ENCODE assay signal across 9 cellular contexts in the genomic region with DNA sequence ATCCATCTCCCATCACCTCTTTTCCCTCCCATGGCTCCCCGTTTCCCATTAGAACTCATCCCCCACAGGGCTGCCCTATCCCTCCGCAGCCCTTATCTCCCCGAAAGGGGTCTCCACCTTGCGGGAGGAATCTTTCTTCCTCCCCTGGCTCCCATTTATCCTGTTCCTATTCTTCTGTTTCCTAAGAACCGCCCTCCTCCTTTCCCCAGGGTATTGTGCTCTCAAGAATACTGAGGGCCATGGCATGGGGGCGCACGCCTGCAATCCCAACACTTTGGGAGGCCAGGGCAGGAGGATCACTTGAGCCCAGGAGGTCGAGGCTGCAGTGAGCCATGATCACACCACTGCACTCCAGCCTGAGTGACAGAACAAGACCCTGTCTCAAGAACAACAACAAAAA. TPM values are rescaled to one million over a fixed set of nuclear protein-coding genes. Genes with fewer than 3 reads are reported as not detected.
DNase-seq lines count a peak whose midpoint lies in the region; ATAC-seq, FAIRE-seq and TF ChIP-seq lines count a peak whose summit lies in the region.
"Had no signal": no experiment of that assay in that cellular context is flagged by ENCODE, and none has a peak within 500 bp of the region (broad histone marks: within the 10 kb centered on the region; RNA-seq: fewer than 3 reads in every experiment).

No MANE protein-coding gene starts in this region.

- in situ Hi-C loops in K562 (cut with MboI) = no loop called here

- peak overlapping the region; percentile 62; the same call in 1 of the 2 replicates for H3K4me2 ChIP-seq in K562 (ENCODE audit: insufficient read depth, low read length)

- TF ChIP-seq EP300 in K562 (IDR thresholded peaks at IDR 0.05; ENCODE audit: low read length) = no peak

- DNase-seq in heart right ventricle = no peak
- DNase-seq in cardiac septum (ENCODE audit: low spot score) = no peak
- DNase-seq in K562 (ENCODE audit: extremely low read depth in 1 of 4, low spot score in 3 of 4) = no peak
- DNase-seq in upper lobe of right lung = no peak
- no peak for DNase-seq in nucleus accumbens (lab: John Stamatoyannopoulos, UW)
- DNase-seq in activated gamma-delta T cell treated with Interleukin-2 at 50 U/mL for 16 hours = no peak

- H3K79me2 ChIP-seq in K562 (ENCODE audit: control insufficient read depth, insufficient read depth, low read length) = no peaks in the 10 kb centered on the region

- peaks cover 0 to 15% (median 0%) of the 10 kb centered on the region in 7 donors for H3K27me3 ChIP-seq in heart right ventricle
- H3K27me3 ChIP-seq in K562 (ENCODE audit: control insufficient read depth in 2 of 2, insufficient read depth in 2 of 2, low read length in 2 of 2) = peaks cover 3 to 27% of the 10 kb centered on the region in 2 experiments; a peak in 3 of 5 replicates
- peaks cover 15% of the 10 kb centered on the region for H3K27me3 ChIP-seq in mucosa of stomach (ENCODE audit: control insufficient read depth, insufficient read depth, low read length)
- H3K27me3 ChIP-seq in upper lobe of right lung = no peaks in the 10 kb centered on the region

- H3K4me3 ChIP-seq in heart right ventricle = peak overlapping the region in 9 of 10 donors; percentile 14 to 56 (median 50)
- no peak overlapping the region for H3K4me3 ChIP-seq in K562
- H3K4me3 ChIP-seq in mucosa of stomach (ENCODE audit: low read length) = peak overlapping the region; percentile 48
- H3K4me3 ChIP-seq in upper lobe of right lung = peak overlapping the region; percentile 52

- H4K20me1 ChIP-seq in K562 (replicated peaks; ENCODE audit: control insufficient read depth, insufficient read depth, low read length) = no peaks in the 10 kb centered on the region

- FAIRE-seq in K562 (lab: Jason Lieb, UNC) = no peak

- TF ChIP-seq POLR2A in K562 (conservative IDR thresholded peaks at IDR 0.05) = no peak

- no TSS peak for BruUV-seq in K562 (replicated peaks; lab: Mats Ljungman, UMichigan)

- intact Hi-C loops in heart right ventricle (cut with DNase I) (no loop called here), cardiac septum (cut with DNase I) (no loop called here), K562 (cut with micrococcal nuclease) (no loop called here), upper lobe of right lung (cut with DNase I) (no loop called here)

- H3K4me1 ChIP-seq in heart right ventricle (peaks cover 0 to 36% (median 3%) of the 10 kb centered on the region in 9 donors), K562 (replicated peaks in 1 of 2; ENCODE audit: control insufficient read depth in 2 of 2, insufficient read depth in 2 of 2, low read length in 2 of 2) (peaks cover 5 to 24% of the 10 kb centered on the region in 2 experiments; a peak in 3 of 5 replicates), mucosa of stomach (ENCODE audit: control insufficient read depth, insufficient read depth, low read length) (peaks cover 7% of the 10 kb centered on the region), upper lobe of right lung (peaks cover 11% of the 10 kb centered on the region)

- H3K27ac ChIP-seq in heart right ventricle (peak overlapping the region in 1 of 10 donors; percentile 73), K562 (ENCODE audit: extremely low read depth, low read depth, low read length) (no peak overlapping the region), upper lobe of right lung (peak overlapping the region; percentile 51)

- ATAC-seq in heart right ventricle (no peak), K562 (no peak), upper lobe of right lung (no peak), GM21528 (IDR thresholded peaks at IDR 0.05; ENCODE audit: low FRiP score, unreplicated experiment) (no peak)

- no peak for TF ChIP-seq RAD21 in K562 (CRISPR knock-in tag; conservative IDR thresholded peaks at IDR 0.05 in 1 of 2, IDR thresholded peaks at IDR 0.05 in 1 of 2)

- H3K9ac ChIP-seq in K562 (ENCODE audit: insufficient read depth in 1 of 2, low read depth in 2 of 2, low read length in 2 of 2) = peak overlapping the region in 1 of 2 experiments; percentile 83; a peak in 1 of 4 replicates
- H3K9ac ChIP-seq in mucosa of stomach (ENCODE audit: low read length) = peak overlapping the region; percentile 76

- peak overlapping the region; percentile 78; the same call in 1 of the 2 replicates for H2AFZ ChIP-seq in K562 (ENCODE audit: low read depth, low read length)

- H3K36me3 ChIP-seq in heart right ventricle (no peaks in the 10 kb centered on the region), K562 (ENCODE audit: control insufficient read depth, insufficient read depth, low read length) (no peaks in the 10 kb centered on the region), mucosa of stomach (ENCODE audit: control insufficient read depth, insufficient read depth, low read length) (no peaks in the 10 kb centered on the region), upper lobe of right lung (no peaks in the 10 kb centered on the region)

- CTCF ChIA-PET in K562 (lab: Yijun Ruan, JAX; ENCODE audit: low intra/inter-chr PET ratio) = no interaction called here

- TF ChIP-seq CTCF in heart right ventricle (IDR thresholded peaks at IDR 0.05) = no peak
- no peak for TF ChIP-seq CTCF in K562 (IDR thresholded peaks at IDR 0.05 in 2 of 3, conservative IDR thresholded peaks at IDR 0.05 in 1 of 3; ENCODE audit: insufficient read depth in 2 of 3, low read depth in 1 of 3, low read length in 3 of 3)
- TF ChIP-seq CTCF in upper lobe of right lung (IDR thresholded peaks at IDR 0.05) = no peak

- H3K9me3 ChIP-seq in heart right ventricle (no peaks in the 10 kb centered on the region), K562 (replicated peaks; ENCODE audit: control insufficient read depth, insufficient read depth, low read depth, low read length) (no peaks in the 10 kb centered on the region), mucosa of stomach (ENCODE audit: control insufficient read depth, low read length) (no peaks in the 10 kb centered on the region), upper lobe of right lung (no peaks in the 10 kb centered on the region)

- H3K9me1 ChIP-seq in K562 (ENCODE audit: control insufficient read depth, insufficient read depth, low read length) = no peaks in the 10 kb centered on the region

- WGBS in heart right ventricle, 2 donors = 51 to 56% methylated on average over 8 of the region's 8 CpGs
- no CpG with 5 or more reads among the region's 8 CpGs for WGBS in K562 (ENCODE audit: insufficient coverage, low coverage, missing lambda C conversion rate)

- POLR2A ChIA-PET in K562 (lab: Yijun Ruan, JAX) = interaction anchor here (0.6 kb wide), 2 partner anchors 122 to 456 kb away, joined by 3 read pairs; a partner anchor contains a TSS

RNA-seq across cellular contexts. Expression of a gene that starts 0.7 kb away (rescaled TPM):
- total RNA-seq in heart right ventricle (1 to 10 TPM in 4 of 10 donors, under 1 TPM in 5, not detected in 1; 0.51 to 6.8 (median 0.54) TPM), cardiac septum (0.59 TPM), K562 (2014; rRNA removed) (0.33 TPM in 1 of 2 replicates, not detected in the other), K562 (2014; rRNA removed; fragmentation: Illumina TruSeq; extraction: Trizol) (0.29 and 0.41 TPM in 2 replicates), K562 (2015; rRNA removed; fragmentation: Illumina TruSeq; extraction: Trizol) (0.62 and 0.75 TPM in 2 replicates), K562 (2021) (0.25 and 0.55 TPM in 2 replicates), upper lobe of right lung (3.0 TPM)
- polyA plus RNA-seq in heart right ventricle (under 1 TPM; 0.43 to 0.73 TPM), K562 (2011; rRNA removed) (0.78 and 1.7 TPM in 2 replicates), K562 (2014; fragmentation: Illumina TruSeq; extraction: Trizol) (0.25 and 0.43 TPM in 2 replicates), K562 (2014; fragmentation: Nextera tagmentation; extraction: Ambion mirVana) (under 1 TPM; 0.11 to 0.13 TPM), K562 (2014; rRNA removed) (0.19 and 0.54 TPM in 2 replicates)
- 2.0 and 3.5 TPM in 2 replicates for total RNA-seq in K562 (2011; cell fraction: chromatin; rRNA removed; ENCODE audit: low replicate concordance)
- 1.8 and 2.2 TPM in 2 replicates for total RNA-seq in K562 (2011; cell fraction: nucleolus; rRNA removed)
- 3.8 and 4.7 TPM in 2 replicates for total RNA-seq in K562 (2011; cell fraction: nucleoplasm; rRNA removed)
- 1.0 TPM in 2 replicates for polyA plus RNA-seq in K562 (2011; cell fraction: cytosol; rRNA removed)
- 7.0 and 8.5 TPM in 2 replicates for polyA plus RNA-seq in K562 (2011; cell fraction: nucleus; rRNA removed)
- polyA plus RNA-seq in K562 (2012) = 0.74 and 0.98 TPM in 2 replicates
- 0.70 and 0.87 TPM in 2 replicates for polyA minus RNA-seq in K562 (2011; rRNA and poly(A)+ RNA removed)
- not detected in 2 replicates for polyA minus RNA-seq in K562 (2011; cell fraction: cytosol; rRNA and poly(A)+ RNA removed)
- polyA minus RNA-seq in K562 (2011; cell fraction: nucleus; rRNA and poly(A)+ RNA removed) = 1.2 and 1.6 TPM in 2 replicates

RNA-seq across cellular contexts. Expression of a gene that starts 12.5 kb away (rescaled TPM):
- 10 to 100 TPM; 18.0 to 33.1 (median 22.7) TPM for total RNA-seq in heart right ventricle
- 10 to 100 TPM; 36.4 to 38.8 TPM for polyA plus RNA-seq in heart right ventricle
- 34.2 TPM for total RNA-seq in cardiac septum
- 31.6 and 38.4 TPM in 2 replicates for total RNA-seq in K562 (2011; cell fraction: chromatin; rRNA removed; ENCODE audit: low replicate concordance)
- total RNA-seq in K562 (2011; cell fraction: nucleolus; rRNA removed) = 22.0 and 29.9 TPM in 2 replicates
- 25.6 and 25.8 TPM in 2 replicates for total RNA-seq in K562 (2011; cell fraction: nucleoplasm; rRNA removed)
- 3.7 and 4.8 TPM in 2 replicates for total RNA-seq in K562 (2014; rRNA removed)
- 1.8 and 2.1 TPM in 2 replicates for total RNA-seq in K562 (2014; rRNA removed; fragmentation: Illumina TruSeq; extraction: Trizol)
- 4.1 and 4.3 TPM in 2 replicates for total RNA-seq in K562 (2015; rRNA removed; fragmentation: Illumina TruSeq; extraction: Trizol)
- total RNA-seq in K562 (2021) = 7.9 and 10.4 TPM in 2 replicates
- polyA plus RNA-seq in K562 (2011; rRNA removed) = 5.9 and 6.2 TPM in 2 replicates
- polyA plus RNA-seq in K562 (2011; cell fraction: cytosol; rRNA removed) = 5.3 and 8.8 TPM in 2 replicates
- polyA plus RNA-seq in K562 (2011; cell fraction: nucleus; rRNA removed) = 40.2 and 56.0 TPM in 2 replicates
- polyA plus RNA-seq in K562 (2012) = 11.7 and 15.9 TPM in 2 replicates
- 6.0 and 7.4 TPM in 2 replicates for polyA plus RNA-seq in K562 (2014; fragmentation: Illumina TruSeq; extraction: Trizol)
- under 1 TPM; 0.07 to 0.21 TPM for polyA plus RNA-seq in K562 (2014; fragmentation: Nextera tagmentation; extraction: Ambion mirVana)
- polyA plus RNA-seq in K562 (2014; rRNA removed) = 5.9 and 8.1 TPM in 2 replicates
- 5.2 and 5.7 TPM in 2 replicates for polyA minus RNA-seq in K562 (2011; rRNA and poly(A)+ RNA removed)
- 4.2 and 8.7 TPM in 2 replicates for polyA minus RNA-seq in K562 (2011; cell fraction: cytosol; rRNA and poly(A)+ RNA removed)
- polyA minus RNA-seq in K562 (2011; cell fraction: nucleus; rRNA and poly(A)+ RNA removed) = 12.4 and 17.7 TPM in 2 replicates
- total RNA-seq in upper lobe of right lung = 43.9 TPM

RNA-seq across cellular contexts. Expression of a gene that starts 33.2 kb away (rescaled TPM):
- total RNA-seq in heart right ventricle (1 to 10 TPM in 1 of 10 donors, under 1 TPM in 5, not detected in 4; 0.19 to 3.6 (median 0.33) TPM), cardiac septum (not detected), K562 (2014; rRNA removed) (not detected in 2 replicates), K562 (2014; rRNA removed; fragmentation: Illumina TruSeq; extraction: Trizol) (not detected in 2 replicates), K562 (2015; rRNA removed; fragmentation: Illumina TruSeq; extraction: Trizol) (not detected in 2 replicates), K562 (2021) (0.16 TPM in 1 of 2 replicates, not detected in the other), upper lobe of right lung (2.2 TPM)
- polyA plus RNA-seq in heart right ventricle (under 1 TPM in 1 of 2 donors, not detected in 1; 0.25 TPM), K562 (2011; rRNA removed) (not detected in 2 replicates), K562 (2014; fragmentation: Illumina TruSeq; extraction: Trizol) (not detected in 2 replicates), K562 (2014; fragmentation: Nextera tagmentation; extraction: Ambion mirVana) (not detected), K562 (2014; rRNA removed) (0.13 TPM in 1 of 2 replicates, not detected in the other)
- not detected in 2 replicates for total RNA-seq in K562 (2011; cell fraction: chromatin; rRNA removed; ENCODE audit: low replicate concordance)
- not detected in 2 replicates for total RNA-seq in K562 (2011; cell fraction: nucleolus; rRNA removed)
- not detected in 2 replicates for total RNA-seq in K562 (2011; cell fraction: nucleoplasm; rRNA removed)
- not detected in 2 replicates for polyA plus RNA-seq in K562 (2011; cell fraction: cytosol; rRNA removed)
- 0.14 TPM in 1 of 2 replicates, not detected in the other for polyA plus RNA-seq in K562 (2011; cell fraction: nucleus; rRNA removed)
- 0.11 TPM in 1 of 2 replicates, not detected in the other for polyA plus RNA-seq in K562 (2012)
- not detected in 2 replicates for polyA minus RNA-seq in K562 (2011; rRNA and poly(A)+ RNA removed)
- polyA minus RNA-seq in K562 (2011; cell fraction: cytosol; rRNA and poly(A)+ RNA removed) = not detected in 2 replicates
- not detected in 2 replicates for polyA minus RNA-seq in K562 (2011; cell fraction: nucleus; rRNA and poly(A)+ RNA removed)
- total RNA-seq: Right ventricle myocardium inferior had no signal

RNA-seq across cellular contexts. Expression of a gene that starts 40.3 kb away (rescaled TPM):
- total RNA-seq in heart right ventricle = over 10,000 TPM in 3 of 10 donors, 1,000 to 10,000 TPM in 7; 3,879 to 14,997 (median 5,788) TPM
- 100 to 1,000 TPM in 1 of 2 donors, 10 to 100 TPM in 1; 14.9 to 476 TPM for polyA plus RNA-seq in heart right ventricle
- total RNA-seq in cardiac septum = 10,677 TPM
- total RNA-seq in K562 (2011; cell fraction: chromatin; rRNA removed; ENCODE audit: low replicate concordance) = 2,409 and 13,688 TPM in 2 replicates
- 206,583 and 250,153 TPM in 2 replicates for total RNA-seq in K562 (2011; cell fraction: nucleolus; rRNA removed)
- 28,297 and 120,670 TPM in 2 replicates for total RNA-seq in K562 (2011; cell fraction: nucleoplasm; rRNA removed)
- 32,097 and 89,974 TPM in 2 replicates for total RNA-seq in K562 (2014; rRNA removed)
- total RNA-seq in K562 (2014; rRNA removed; fragmentation: Illumina TruSeq; extraction: Trizol) = 175 and 799 TPM in 2 replicates
- 29,003 and 31,020 TPM in 2 replicates for total RNA-seq in K562 (2015; rRNA removed; fragmentation: Illumina TruSeq; extraction: Trizol)
- 25,789 and 26,070 TPM in 2 replicates for total RNA-seq in K562 (2021)
- 30.6 and 75.7 TPM in 2 replicates for polyA plus RNA-seq in K562 (2011; rRNA removed)
- 259 and 413 TPM in 2 replicates for polyA plus RNA-seq in K562 (2011; cell fraction: cytosol; rRNA removed)
- 1,135 and 1,314 TPM in 2 replicates for polyA plus RNA-seq in K562 (2011; cell fraction: nucleus; rRNA removed)
- polyA plus RNA-seq in K562 (2012) = 26.0 and 33.8 TPM in 2 replicates
- polyA plus RNA-seq in K562 (2014; fragmentation: Illumina TruSeq; extraction: Trizol) = not detected in 2 replicates
- polyA plus RNA-seq in K562 (2014; fragmentation: Nextera tagmentation; extraction: Ambion mirVana) = not detected
- 968 and 2,315 TPM in 2 replicates for polyA plus RNA-seq in K562 (2014; rRNA removed)
- 12,492 and 15,730 TPM in 2 replicates for polyA minus RNA-seq in K562 (2011; rRNA and poly(A)+ RNA removed)
- polyA minus RNA-seq in K562 (2011; cell fraction: cytosol; rRNA and poly(A)+ RNA removed) = 24,287 and 37,114 TPM in 2 replicates
- 96,449 and 361,724 TPM in 2 replicates for polyA minus RNA-seq in K562 (2011; cell fraction: nucleus; rRNA and poly(A)+ RNA removed)
- total RNA-seq in upper lobe of right lung = 30,828 TPM

RNA-seq across cellular contexts. Expression of a gene that starts 40.5 kb away (rescaled TPM):
- total RNA-seq in heart right ventricle = 10 to 100 TPM; 37.9 to 54.0 (median 43.9) TPM
- 100 to 1,000 TPM in 1 of 2 donors, 10 to 100 TPM in 1; 95.3 to 210 TPM for polyA plus RNA-seq in heart right ventricle
- total RNA-seq in cardiac septum = 47.7 TPM
- total RNA-seq in K562 (2011; cell fraction: chromatin; rRNA removed; ENCODE audit: low replicate concordance) = 5.7 and 12.2 TPM in 2 replicates
- 13.5 and 13.7 TPM in 2 replicates for total RNA-seq in K562 (2011; cell fraction: nucleolus; rRNA removed)
- total RNA-seq in K562 (2011; cell fraction: nucleoplasm; rRNA removed) = 9.7 and 11.8 TPM in 2 replicates
- 8.1 and 10.8 TPM in 2 replicates for total RNA-seq in K562 (2014; rRNA removed)
- 3.5 and 4.2 TPM in 2 replicates for total RNA-seq in K562 (2014; rRNA removed; fragmentation: Illumina TruSeq; extraction: Trizol)
- 6.0 and 6.1 TPM in 2 replicates for total RNA-seq in K562 (2015; rRNA removed; fragmentation: Illumina TruSeq; extraction: Trizol)
- 7.0 and 9.7 TPM in 2 replicates for total RNA-seq in K562 (2021)
- 6.6 and 7.7 TPM in 2 replicates for polyA plus RNA-seq in K562 (2011; rRNA removed)
- 7.4 and 13.4 TPM in 2 replicates for polyA plus RNA-seq in K562 (2011; cell fraction: cytosol; rRNA removed)
- polyA plus RNA-seq in K562 (2011; cell fraction: nucleus; rRNA removed) = 9.8 and 11.3 TPM in 2 replicates
- polyA plus RNA-seq in K562 (2012) = 6.8 and 9.9 TPM in 2 replicates
- polyA plus RNA-seq in K562 (2014; fragmentation: Illumina TruSeq; extraction: Trizol) = 4.7 and 5.1 TPM in 2 replicates
- polyA plus RNA-seq in K562 (2014; fragmentation: Nextera tagmentation; extraction: Ambion mirVana) = under 1 TPM in 1 of 2 experiments, not detected in 1; 0.35 TPM
- 9.9 and 11.3 TPM in 2 replicates for polyA plus RNA-seq in K562 (2014; rRNA removed)
- polyA minus RNA-seq in K562 (2011; rRNA and poly(A)+ RNA removed) = 2.0 and 3.0 TPM in 2 replicates
- polyA minus RNA-seq in K562 (2011; cell fraction: cytosol; rRNA and poly(A)+ RNA removed) = 2.2 and 4.6 TPM in 2 replicates
- polyA minus RNA-seq in K562 (2011; cell fraction: nucleus; rRNA and poly(A)+ RNA removed) = 4.2 and 5.2 TPM in 2 replicates
- total RNA-seq in upper lobe of right lung = 31.1 TPM
